ENCODE assay signal across 20 cellular contexts in genomic region chr11:79030448-79030847, GRCh38.
"Had no signal": no experiment of that assay in that cellular context is flagged by ENCODE, and none has a peak within 500 bp of the region (broad histone marks: within the 10 kb centered on the region; RNA-seq: fewer than 3 reads in every experiment).

No MANE protein-coding gene starts in this region.

- ATAC-seq: activated T-cell treated with anti-CD3 and anti-CD28 coated beads, Interleukin-2, amount 50 U/mL, for 4 hours; left lobe of liver; natural killer cell had no signal

- H3K4me1 ChIP-seq: adrenal gland had no signal

- H3K27ac ChIP-seq: adrenal gland, brain microvascular endothelial cell, coronary artery, esophagus squamous epithelium, neutrophil, ovary, thyroid gland had no signal

- H3K36me3 ChIP-seq: adrenal gland, ascending aorta, brain microvascular endothelial cell, esophagus squamous epithelium, neutrophil, ovary, thyroid gland had no signal

- H3K4me3 ChIP-seq: adrenal gland, ascending aorta, coronary artery, esophagus squamous epithelium, ovary, thyroid gland had no signal

- H3K27me3 ChIP-seq: adrenal gland, ascending aorta, ovary, thyroid gland had no signal

- DNase-seq: activated CD4-positive, alpha-beta T cell treated with anti-CD3 and anti-CD28 coated beads for 4 hours; activated CD4-positive, alpha-beta T cell treated with anti-CD3 and anti-CD28 coated beads, Interleukin-2, amount 50 U/mL, for 48 hours; activated CD4-positive, CD25-positive, alpha-beta regulatory T cell; activated CD8-positive, alpha-beta memory T cell treated with anti-CD3 and anti-CD28 coated beads, Interleukin-2, amount 50 U/mL, for 48 hours; activated naive CD4-positive, alpha-beta T cell; activated T-cell treated with anti-CD3 and anti-CD28 coated beads, Interleukin-2, amount 50 U/mL, for 4 hours; adrenal gland; brain microvascular endothelial cell; esophagus squamous epithelium; midbrain; natural killer cell; ovary; stimulated activated CD4-positive, alpha-beta T cell treated with anti-CD3 and anti-CD28 coated beads, Interleukin-4, amount 100 ng/mL, for 1 hour; substantia nigra; T1000; thyroid gland had no signal

- H3K9me3 ChIP-seq: adrenal gland, ascending aorta, esophagus squamous epithelium, neutrophil, ovary, thyroid gland had no signal
